28 cellular contexts compared by ENCODE assay signal in the genomic region with DNA sequence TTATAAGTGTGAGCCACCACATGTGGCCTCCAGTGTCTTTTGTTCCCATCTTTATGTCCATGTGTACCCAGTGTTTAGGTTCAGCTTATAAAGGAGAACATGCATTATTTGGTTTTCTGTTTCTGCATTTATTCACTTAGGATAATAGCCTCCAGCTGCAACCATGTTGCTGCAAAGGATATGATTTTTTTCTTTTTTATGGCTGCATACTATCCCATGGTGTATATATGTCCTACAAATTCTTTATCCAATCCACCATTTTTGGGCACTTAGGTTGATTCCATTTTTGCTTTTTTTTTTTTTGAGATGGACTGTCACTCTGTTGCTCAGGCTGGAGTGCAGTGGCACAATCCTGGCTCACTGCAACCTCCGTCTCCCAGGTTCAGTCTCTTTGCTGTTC. TPM values are rescaled to one million over a fixed set of nuclear protein-coding genes. Genes with fewer than 3 reads are reported as not detected.
"Had no signal": no experiment of that assay in that cellular context is flagged by ENCODE, and none has a peak within 500 bp of the region (broad histone marks: within the 10 kb centered on the region; RNA-seq: fewer than 3 reads in every experiment).

No MANE protein-coding gene starts in this region.

- ATAC-seq: effector memory CD8-positive, alpha-beta T cell; esophagus mucosa; foreskin keratinocyte; gastrocnemius medialis; gastroesophageal sphincter; heart left ventricle; heart right ventricle had no signal

- FAIRE-seq: colon, endometrium, frontal cortex had no signal

- H3K9me3 ChIP-seq: colonic mucosa, esophagus muscularis mucosa, esophagus squamous epithelium, gastrocnemius medialis, gastroesophageal sphincter, heart left ventricle, heart right ventricle had no signal

- H3K27me3 Mint-ChIP-seq: dendritic cell treated with granulocyte-macrophage colony-stimulating factor and Interleukin-4, amounts not matched to agents 40 ng/mL and 50 ng/mL, for 4 days; effector memory CD8-positive, alpha-beta T cell had no signal

- H3K4me1 ChIP-seq: colonic mucosa, esophagus muscularis mucosa, esophagus squamous epithelium, foreskin keratinocyte, gastrocnemius medialis, gastroesophageal sphincter, heart left ventricle, heart right ventricle had no signal

- DNase-seq: colonic mucosa; cortex of kidney; dermis blood vessel endothelial cell; dorsolateral prefrontal cortex; effector CD4-positive, alpha-beta T cell; effector CD8-positive, alpha-beta T cell; effector memory CD4-positive, alpha-beta T cell; effector memory CD8-positive, alpha-beta T cell; endodermal cell; erythroblast; esophagus squamous epithelium; foreskin fibroblast; foreskin keratinocyte; foreskin melanocyte; gastrocnemius medialis; glutamatergic neuron; head of caudate nucleus; heart left ventricle; heart right ventricle had no signal

- H3K4me1 Mint-ChIP-seq: endodermal cell had no signal

- H3K36me3 ChIP-seq: colonic mucosa, esophagus muscularis mucosa, gastrocnemius medialis had no signal

- H3K27ac ChIP-seq: colonic mucosa, coronary artery, dorsolateral prefrontal cortex, epithelial cell of prostate, esophagus muscularis mucosa, esophagus squamous epithelium, foreskin keratinocyte, gastrocnemius medialis, gastroesophageal sphincter, heart left ventricle, heart right ventricle had no signal

- H3K4me3 ChIP-seq: colonic mucosa, coronary artery, dorsolateral prefrontal cortex, esophagus muscularis mucosa, esophagus squamous epithelium, gastrocnemius medialis, gastroesophageal sphincter, heart left ventricle, heart right ventricle had no signal

- H3K27ac Mint-ChIP-seq: dendritic cell treated with granulocyte-macrophage colony-stimulating factor and Interleukin-4, amounts not matched to agents 40 ng/mL and 50 ng/mL, for 4 days; effector memory CD8-positive, alpha-beta T cell; endodermal cell had no signal

- H3K4me3 Mint-ChIP-seq: dendritic cell treated with granulocyte-macrophage colony-stimulating factor and Interleukin-4, amounts not matched to agents 40 ng/mL and 50 ng/mL, for 4 days; effector memory CD8-positive, alpha-beta T cell; endodermal cell had no signal

- H3K27me3 ChIP-seq: colonic mucosa, dorsolateral prefrontal cortex, esophagus muscularis mucosa, esophagus squamous epithelium, foreskin keratinocyte, gastrocnemius medialis, gastroesophageal sphincter, heart left ventricle, heart right ventricle had no signal

- H3K9me3 Mint-ChIP-seq: dendritic cell treated with granulocyte-macrophage colony-stimulating factor and Interleukin-4, amounts not matched to agents 40 ng/mL and 50 ng/mL, for 4 days; effector memory CD8-positive, alpha-beta T cell; endodermal cell had no signal

RNA-seq across cellular contexts. Expression of gene ADAP2, which starts 57.1 kb away (rescaled TPM):
- polyA plus RNA-seq: foreskin keratinocyte had no signal
